28 cellular contexts compared by ENCODE assay signal in the genomic region with DNA sequence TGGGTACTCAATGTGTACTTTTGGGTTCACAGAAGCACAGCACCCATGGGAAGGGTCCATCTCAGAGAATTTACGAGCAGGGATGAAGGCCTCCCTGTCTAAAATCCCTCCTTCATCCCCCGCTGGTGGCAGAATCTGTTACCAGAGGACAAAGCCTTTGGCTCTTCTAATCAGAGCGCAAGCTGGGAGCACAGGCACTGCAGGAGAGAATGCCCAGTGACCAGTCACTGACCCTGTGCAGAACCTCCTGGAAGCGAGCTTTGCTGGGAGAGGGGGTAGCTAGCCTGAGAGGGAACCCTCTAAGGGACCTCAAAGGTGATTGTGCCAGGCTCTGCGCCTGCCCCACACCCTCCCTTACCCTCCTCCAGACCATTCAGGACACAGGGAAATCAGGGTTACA. TPM values are rescaled to one million over a fixed set of nuclear protein-coding genes. Genes with fewer than 3 reads are reported as not detected.
DNase-seq lines count a peak whose midpoint lies in the region; ATAC-seq, FAIRE-seq and TF ChIP-seq lines count a peak whose summit lies in the region.
"Had no signal": no experiment of that assay in that cellular context is flagged by ENCODE, and none has a peak within 500 bp of the region (broad histone marks: within the 10 kb centered on the region; RNA-seq: fewer than 3 reads in every experiment).

No MANE protein-coding gene starts in this region.

- CTCF ChIA-PET in H1 (lab: Charles Lee; ENCODE audit: partially characterized antibody) = interaction anchor here (0.5 to 23.7 kb wide), 6 partner anchors 16 to 373 kb away, joined by 3 to 532 read pairs (median 12); a partner anchor contains a TSS

- no peak for TF ChIP-seq POLR2A in H1 (IDR thresholded peaks at IDR 0.05; ENCODE audit: control extremely low read depth in 1 of 2, low read depth in 2 of 2, low read length in 2 of 2)

- peak overlapping the region in 1 of 11 experiments; percentile 14; a peak in 2 of 22 replicates for H3K27ac ChIP-seq in BLaER1 treated with 17β-estradiol and CSF1 and Interleukin-3, amounts not matched to agents 10 nM and 100 nM
- H3K27ac ChIP-seq in H1 (ENCODE audit: low read depth, low read length) = no peak overlapping the region
- H3K27ac ChIP-seq: brain microvascular endothelial cell, colonic mucosa, GM23248, RWPE1, SK-N-MC had no signal

- H3K79me2 ChIP-seq in Loucy (ENCODE audit: insufficient read depth, low read length) = no peaks in the 10 kb centered on the region
- H3K79me2 ChIP-seq in H1 (ENCODE audit: control insufficient read depth in 1 of 2, insufficient read depth in 2 of 2, low read length in 2 of 2) = no peaks in the 10 kb centered on the region

- POLR2A ChIA-PET in H1 (lab: Charles Lee; ENCODE audit: partially characterized antibody) = interaction anchor here (0.6 to 27.1 kb wide), 15 partner anchors 8 to 123 kb away, joined by 3 to 388 read pairs (median 4); a partner anchor contains a TSS

- no peak overlapping the region for H3K23ac ChIP-seq in H1 (ENCODE audit: insufficient read length)

- 59% methylated on average over 5 of the region's 5 CpGs; no CpG with 5 or more reads in 1 of the 2 experiments for WGBS in H1 (ENCODE audit: extremely low coverage in 1 of 2, insufficient coverage in 1 of 2, insufficient read length in 1 of 2, insufficient replicate concordance in 2 of 2, low coverage in 1 of 2, low lambda C conversion rate in 2 of 2, missing lambda C conversion rate in 1 of 2), 2 experiments

- H4K5ac ChIP-seq in H1 (ENCODE audit: insufficient read length, low read depth, low read length) = no peak overlapping the region

- H3K4me2 ChIP-seq in BLaER1 treated with 17β-estradiol and CSF1 and Interleukin-3, amounts not matched to agents 10 nM and 100 nM = peak overlapping the region in 7 of 11 experiments; percentile 12 to 92 (median 80); a peak in 8 of 22 replicates
- no peak overlapping the region for H3K4me2 ChIP-seq in Loucy (ENCODE audit: low read depth, low read length, poor library complexity, severe bottlenecking)
- H3K4me2 ChIP-seq in H1 (ENCODE audit: insufficient read depth in 1 of 2, low read depth in 2 of 2, low read length in 2 of 2) = peak overlapping the region; percentile 94; a peak in 1 of 4 replicates

- H2BK5ac ChIP-seq in H1 (ENCODE audit: low read depth, low read length) = peak overlapping the region; percentile 30; the same call in 1 of the 2 replicates

- no peaks in the 10 kb centered on the region; the same call in 1 of the 2 replicates for H3K79me1 ChIP-seq in H1 (ENCODE audit: low read depth, low read length)

- no peaks in the 10 kb centered on the region for H3K9me2 ChIP-seq in Loucy (replicated peaks; ENCODE audit: low read depth, low read length)

- H3K4me1 ChIP-seq in BLaER1 treated with 17β-estradiol and CSF1 and Interleukin-3, amounts not matched to agents 10 nM and 100 nM = peaks cover 6 to 44% (median 22%) of the 10 kb centered on the region in 10 experiments; a peak in 17 of 20 replicates
- peaks cover 38% of the 10 kb centered on the region for H3K4me1 ChIP-seq in Loucy (ENCODE audit: insufficient read depth, low read length, poor library complexity, severe bottlenecking)
- H3K4me1 ChIP-seq in H1 (replicated peaks in 1 of 4; ENCODE audit: control insufficient read depth in 3 of 4, insufficient read depth in 4 of 4, low read length in 3 of 4) = peaks cover 4 to 51% (median 30%) of the 10 kb centered on the region in 4 experiments
- H3K4me1 ChIP-seq: colonic mucosa had no signal

- H3K4me1 Mint-ChIP-seq in nephron progenitor cell (peaks cover 95% of the 10 kb centered on the region), natural killer cell (peaks cover 0 to 8% of the 10 kb centered on the region in 2 donors)

- no peak overlapping the region for H3K4me3 ChIP-seq in BLaER1 treated with 17β-estradiol and CSF1 and Interleukin-3, amounts not matched to agents 10 nM and 100 nM
- H3K4me3 ChIP-seq in Loucy (ENCODE audit: low read length, poor library complexity, severe bottlenecking) (no peak overlapping the region), H1 (ENCODE audit: extremely low read depth in 1 of 4, insufficient read depth in 2 of 4, low read depth in 3 of 4, low read length in 4 of 4) (no peak overlapping the region)
- H3K4me3 ChIP-seq: A549, colonic mucosa, GM23248, K562, stomach had no signal

- H3K18ac ChIP-seq in H1 (ENCODE audit: extremely low read depth, low read length) = 0 out of 2 replicates have a peak overlapping the region, but pooled peaks have one; percentile 51

- H4K8ac ChIP-seq in H1 (ENCODE audit: extremely low read depth, insufficient read depth, low read length) = no peak overlapping the region

- TF ChIP-seq CTCF in Loucy (conservative IDR thresholded peaks at IDR 0.05; ENCODE audit: low read length) (no peak), H1 (IDR thresholded peaks at IDR 0.05; ENCODE audit: control extremely low read depth in 1 of 3, insufficient read depth in 1 of 3, low read depth in 1 of 3, low read length in 3 of 3) (no peak), nephron progenitor cell (IDR thresholded peaks at IDR 0.05) (no peak), natural killer cell (IDR thresholded peaks at IDR 0.05) (no peak)

- H3K27ac Mint-ChIP-seq in nephron progenitor cell (peak overlapping the region; percentile 99), natural killer cell (no peak overlapping the region)
- H3K27ac Mint-ChIP-seq: activated naive CD8-positive, alpha-beta T cell treated with anti-CD3 and anti-CD28 coated beads, Interleukin-2, amount 10 ng/mL, durations not matched to agents 7 days and 5 days; B cell had no signal

- no peak for TF ChIP-seq RAD21 in H1 (IDR thresholded peaks at IDR 0.05 in 1 of 2, conservative IDR thresholded peaks at IDR 0.05 in 1 of 2; ENCODE audit: low read depth in 2 of 2, low read length in 2 of 2)

- no peak for FAIRE-seq in H1 (lab: Jason Lieb, UNC)
- FAIRE-seq: A549, K562 had no signal

- H3F3A ChIP-seq in Loucy (ENCODE audit: low read depth) = no peaks in the 10 kb centered on the region

- H3K9ac ChIP-seq in BLaER1 treated with 17β-estradiol and CSF1 and Interleukin-3, amounts not matched to agents 10 nM and 100 nM = peak overlapping the region in 2 of 11 experiments; percentile 22 to 57; a peak in 1 of 22 replicates
- H3K9ac ChIP-seq in Loucy (ENCODE audit: low read depth, low read length, poor library complexity, severe bottlenecking) = peak overlapping the region; percentile 67
- H3K9ac ChIP-seq in H1 (replicated peaks in 1 of 4; ENCODE audit: extremely low read depth in 1 of 4, low read depth in 3 of 4, low read length in 3 of 4) = no peak overlapping the region
- H3K9ac ChIP-seq: GM23248 had no signal

- ATAC-seq in HG03442 (IDR thresholded peaks at IDR 0.05; ENCODE audit: unreplicated experiment) (no peak), GM21390 (IDR thresholded peaks at IDR 0.05; ENCODE audit: unreplicated experiment) (no peak), natural killer cell (no peak)
- ATAC-seq: A549, K562, left cardiac atrium, right cardiac atrium had no signal

- H3K36me3 Mint-ChIP-seq in nephron progenitor cell (ENCODE audit: low read depth) = peaks cover 7% of the 10 kb centered on the region
- H3K36me3 Mint-ChIP-seq in natural killer cell = no peaks in the 10 kb centered on the region
- H3K36me3 Mint-ChIP-seq: activated naive CD8-positive, alpha-beta T cell treated with anti-CD3 and anti-CD28 coated beads, Interleukin-2, amount 10 ng/mL, durations not matched to agents 7 days and 5 days had no signal

- peaks cover 0 to 39% (median 5%) of the 10 kb centered on the region in 11 experiments; a peak in 8 of 22 replicates for H4K20me1 ChIP-seq in BLaER1 treated with 17β-estradiol and CSF1 and Interleukin-3, amounts not matched to agents 10 nM and 100 nM
- H4K20me1 ChIP-seq in Loucy (ENCODE audit: insufficient read depth, low read length, poor library complexity, severe bottlenecking) = no peaks in the 10 kb centered on the region
- peaks cover 0 to 10% of the 10 kb centered on the region in 2 experiments for H4K20me1 ChIP-seq in H1 (replicated peaks in 1 of 2; ENCODE audit: control insufficient read depth in 1 of 2, insufficient read depth in 2 of 2, low read length in 2 of 2)

- H3K4ac ChIP-seq in H1 (replicated peaks; ENCODE audit: insufficient read length, low read depth, low read length) = no peak overlapping the region

- TF ChIP-seq EP300 in H1 (IDR thresholded peaks at IDR 0.05; ENCODE audit: borderline replicate concordance in 1 of 2, low read depth in 2 of 2, low read length in 2 of 2) = no peak

- H3K27me3 ChIP-seq in BLaER1 treated with 17β-estradiol and CSF1 and Interleukin-3, amounts not matched to agents 10 nM and 100 nM = peaks cover 49 to 82% (median 73%) of the 10 kb centered on the region in 11 experiments
- no peaks in the 10 kb centered on the region for H3K27me3 ChIP-seq in Loucy (ENCODE audit: insufficient read depth, low read length, poor library complexity, severe bottlenecking)
- peaks cover 0 to 12% (median 9%) of the 10 kb centered on the region in 4 experiments; a peak in 6 of 7 replicates for H3K27me3 ChIP-seq in H1 (replicated peaks in 1 of 4; ENCODE audit: control insufficient read depth in 3 of 4, extremely low read depth in 1 of 4, insufficient read depth in 3 of 4, low read length in 3 of 4)
- H3K27me3 ChIP-seq: brain microvascular endothelial cell had no signal

- no peaks in the 10 kb centered on the region for H3K9me3 Mint-ChIP-seq in nephron progenitor cell
- no peaks in the 10 kb centered on the region for H3K9me3 Mint-ChIP-seq in natural killer cell
- H3K9me3 Mint-ChIP-seq: activated naive CD8-positive, alpha-beta T cell treated with anti-CD3 and anti-CD28 coated beads, Interleukin-2, amount 10 ng/mL, durations not matched to agents 7 days and 5 days had no signal

- H2AK5ac ChIP-seq in H1 (ENCODE audit: low read depth, low read length) = peak overlapping the region; percentile 98

- peaks cover 26% of the 10 kb centered on the region for H3K23me2 ChIP-seq in H1 (ENCODE audit: low read depth, low read length)

- no peak overlapping the region for H3K56ac ChIP-seq in H1 (replicated peaks; ENCODE audit: insufficient read length, low read depth, low read length)

- peak overlapping the region; percentile 90 for H3K4me3 Mint-ChIP-seq in nephron progenitor cell
- H3K4me3 Mint-ChIP-seq in natural killer cell = no peak overlapping the region
- H3K4me3 Mint-ChIP-seq: activated naive CD8-positive, alpha-beta T cell treated with anti-CD3 and anti-CD28 coated beads, Interleukin-2, amount 10 ng/mL, durations not matched to agents 7 days and 5 days had no signal

- H3K27me3 Mint-ChIP-seq in nephron progenitor cell (ENCODE audit: low read depth, poor library complexity) (peaks cover 9% of the 10 kb centered on the region), natural killer cell (ENCODE audit: low read depth in 2 of 2) (peaks cover 20 to 40% of the 10 kb centered on the region in 2 donors)

- H3K14ac ChIP-seq in H1 (ENCODE audit: insufficient read length) = no peak overlapping the region

- DNase-seq in H1 (ENCODE audit: low read depth in 1 of 2, low spot score in 2 of 2) = no peak
- DNase-seq in nephron progenitor cell = no peak
- no peak for DNase-seq in natural killer cell
- DNase-seq in H4 (ENCODE audit: low spot score) = no peak
- DNase-seq: activated CD4-positive, alpha-beta T cell treated with anti-CD3 and anti-CD28 coated beads, Interleukin-2, amount 50 U/mL, for 4 hours; activated CD8-positive, alpha-beta memory T cell treated with anti-CD3 and anti-CD28 coated beads, Interleukin-2, amount 50 U/mL, for 48 hours; activated naive CD8-positive, alpha-beta T cell treated with anti-CD3 and anti-CD28 coated beads, Interleukin-2, amount 10 ng/mL, durations not matched to agents 7 days and 5 days; brain microvascular endothelial cell; Caco-2; colonic mucosa; DND-41; GM23248; left cardiac atrium; NCI-H1436; NCI-H2171 treated with DMSO at 0.1 percent for 48 hours; NCI-H526; right cardiac atrium; stomach; trophoblast cell had no signal

- H4K91ac ChIP-seq in H1 (replicated peaks; ENCODE audit: insufficient read length, low read length) = peak overlapping the region; percentile 39

- H3K9me3 ChIP-seq in BLaER1 treated with 17β-estradiol and CSF1 and Interleukin-3, amounts not matched to agents 10 nM and 100 nM (replicated peaks in 1 of 11) = no peaks in the 10 kb centered on the region
- H3K9me3 ChIP-seq in Loucy (ENCODE audit: insufficient read depth, low read depth, low read length) (no peaks in the 10 kb centered on the region), H1 (ENCODE audit: insufficient read depth in 2 of 2, low read depth in 1 of 2, low read length in 1 of 2) (peaks cover 0 to 2% of the 10 kb centered on the region in 2 experiments; a peak in 1 of 4 replicates)
- H3K9me3 ChIP-seq: A549, Caco-2, colonic mucosa, stomach had no signal

- intact Hi-C loops in natural killer cell (cut with micrococcal nuclease) = no loop called here

- no peak overlapping the region for H2AFZ ChIP-seq in Loucy (ENCODE audit: low read length)
- no peak overlapping the region for H2AFZ ChIP-seq in H1 (ENCODE audit: low read length)
- H2AFZ ChIP-seq: GM23248 had no signal

- H2BK120ac ChIP-seq in H1 (replicated peaks; ENCODE audit: low read depth, low read length) = no peak overlapping the region

- no peaks in the 10 kb centered on the region; a peak in 1 of 22 replicates for H3K36me3 ChIP-seq in BLaER1 treated with 17β-estradiol and CSF1 and Interleukin-3, amounts not matched to agents 10 nM and 100 nM
- H3K36me3 ChIP-seq in Loucy (ENCODE audit: insufficient read depth, low read length) = no peaks in the 10 kb centered on the region
- H3K36me3 ChIP-seq in H1 (ENCODE audit: control insufficient read depth in 2 of 4, insufficient read depth in 4 of 4, low read length in 3 of 4) = no peaks in the 10 kb centered on the region; a peak in 1 of 8 replicates
- H3K36me3 ChIP-seq: brain microvascular endothelial cell, colonic mucosa had no signal

- peak overlapping the region; percentile 96; the same call in 1 of the 2 replicates for H2BK15ac ChIP-seq in H1 (ENCODE audit: low read length)

- peak overlapping the region; percentile 69; the same call in 1 of the 2 replicates for H2BK20ac ChIP-seq in H1 (ENCODE audit: low read length)

- H2BK12ac ChIP-seq in H1 (ENCODE audit: low read depth, low read length) = peak overlapping the region; percentile 50; the same call in 1 of the 2 replicates

RNA-seq across cellular contexts. Expression of a gene that starts 1.4 kb away (rescaled TPM):
- total RNA-seq in H1 (2021; fragmentation: NEBNext Ultra II Directional; extraction: Animal tissue kit (Norgen Biotek cat#: 25700)) = 8.6 and 8.8 TPM in 2 replicates
- 7.3 and 9.5 TPM in 2 replicates for polyA plus RNA-seq in H1 (2011; rRNA removed)
- polyA plus RNA-seq in H1 (2011; cell fraction: cytosol; rRNA removed) = 7.9 TPM
- 22.3 TPM for polyA plus RNA-seq in H1 (2011; cell fraction: nucleus; rRNA removed)
- polyA plus RNA-seq in H1 (2012, experiment 1 of 2) = 7.5 to 9.0 TPM (median 8.8 TPM) in 4 replicates
- polyA plus RNA-seq in H1 (2012, experiment 2 of 2) = 7.7 TPM
- polyA plus RNA-seq in H1 (2013, experiment 1 of 2) = 5.7 TPM
- 6.8 TPM for polyA plus RNA-seq in H1 (2013, experiment 2 of 2)
- 4.2 and 4.3 TPM in 2 replicates for polyA minus RNA-seq in H1 (2011; rRNA and poly(A)+ RNA removed)
- polyA minus RNA-seq in H1 (2011; cell fraction: cytosol; rRNA and poly(A)+ RNA removed) = 8.6 TPM
- polyA minus RNA-seq in H1 (2011; cell fraction: nucleus; rRNA and poly(A)+ RNA removed) = 6.1 TPM
- 1 to 10 TPM in 1 of 3 donors, under 1 TPM in 2; 0.39 to 2.1 (median 0.68) TPM for total RNA-seq in natural killer cell
- total RNA-seq in H4 (2014; rRNA removed; shearing (Covaris generic)) = 8.5 and 13.8 TPM in 2 replicates
- total RNA-seq: B cell had no signal

RNA-seq across cellular contexts. Expression of a gene that starts 8.0 kb away (rescaled TPM):
- total RNA-seq in H1 (2021; fragmentation: NEBNext Ultra II Directional; extraction: Animal tissue kit (Norgen Biotek cat#: 25700)) = 42.4 and 43.5 TPM in 2 replicates
- 22.9 and 40.9 TPM in 2 replicates for polyA plus RNA-seq in H1 (2011; rRNA removed)
- polyA plus RNA-seq in H1 (2011; cell fraction: cytosol; rRNA removed) = 34.9 TPM
- polyA plus RNA-seq in H1 (2011; cell fraction: nucleus; rRNA removed) = 89.3 TPM
- polyA plus RNA-seq in H1 (2012, experiment 1 of 2) = 28.7 to 51.3 TPM (median 45.4 TPM) in 4 replicates
- 27.7 TPM for polyA plus RNA-seq in H1 (2012, experiment 2 of 2)
- polyA plus RNA-seq in H1 (2013, experiment 1 of 2) = 33.4 TPM
- 30.6 TPM for polyA plus RNA-seq in H1 (2013, experiment 2 of 2)
- polyA minus RNA-seq in H1 (2011; rRNA and poly(A)+ RNA removed) = 14.7 and 16.0 TPM in 2 replicates
- polyA minus RNA-seq in H1 (2011; cell fraction: cytosol; rRNA and poly(A)+ RNA removed) = 21.8 TPM
- 35.7 TPM for polyA minus RNA-seq in H1 (2011; cell fraction: nucleus; rRNA and poly(A)+ RNA removed)
- 1 to 10 TPM in 1 of 3 donors, under 1 TPM in 1, not detected in 1; 0.72 to 1.8 TPM for total RNA-seq in natural killer cell
- 29.5 and 35.2 TPM in 2 replicates for total RNA-seq in H4 (2014; rRNA removed; shearing (Covaris generic))
- total RNA-seq: B cell had no signal

RNA-seq across cellular contexts. Expression of a gene that starts 20.6 kb away (rescaled TPM):
- 9.0 and 9.9 TPM in 2 replicates for total RNA-seq in H1 (2021; fragmentation: NEBNext Ultra II Directional; extraction: Animal tissue kit (Norgen Biotek cat#: 25700))
- 9.9 and 13.9 TPM in 2 replicates for polyA plus RNA-seq in H1 (2011; rRNA removed)
- 12.7 TPM for polyA plus RNA-seq in H1 (2011; cell fraction: cytosol; rRNA removed)
- 82.1 TPM for polyA plus RNA-seq in H1 (2011; cell fraction: nucleus; rRNA removed)
- polyA plus RNA-seq in H1 (2012, experiment 1 of 2) = 10.9 to 15.6 TPM (median 13.3 TPM) in 4 replicates
- 7.5 TPM for polyA plus RNA-seq in H1 (2012, experiment 2 of 2)
- polyA plus RNA-seq in H1 (2013, experiment 1 of 2) = 5.5 TPM
- polyA plus RNA-seq in H1 (2013, experiment 2 of 2) = 4.9 TPM
- 5.6 and 5.7 TPM in 2 replicates for polyA minus RNA-seq in H1 (2011; rRNA and poly(A)+ RNA removed)
- 6.0 TPM for polyA minus RNA-seq in H1 (2011; cell fraction: cytosol; rRNA and poly(A)+ RNA removed)
- polyA minus RNA-seq in H1 (2011; cell fraction: nucleus; rRNA and poly(A)+ RNA removed) = 17.2 TPM
- not detected for total RNA-seq in natural killer cell
- total RNA-seq in H4 (2014; rRNA removed; shearing (Covaris generic)) = 0.12 and 1.0 TPM in 2 replicates

RNA-seq across cellular contexts. Expression of a gene that starts 30.8 kb away (rescaled TPM):
- total RNA-seq in H1 (2021; fragmentation: NEBNext Ultra II Directional; extraction: Animal tissue kit (Norgen Biotek cat#: 25700)) = 3.2 and 3.4 TPM in 2 replicates
- 5.1 and 5.6 TPM in 2 replicates for polyA plus RNA-seq in H1 (2011; rRNA removed)
- polyA plus RNA-seq in H1 (2011; cell fraction: cytosol; rRNA removed) = 5.1 TPM
- 5.1 TPM for polyA plus RNA-seq in H1 (2011; cell fraction: nucleus; rRNA removed)
- polyA plus RNA-seq in H1 (2012, experiment 1 of 2) = 5.8 to 6.9 TPM (median 6.7 TPM) in 4 replicates
- 4.3 TPM for polyA plus RNA-seq in H1 (2012, experiment 2 of 2)
- polyA plus RNA-seq in H1 (2013, experiment 1 of 2) = 2.7 TPM
- polyA plus RNA-seq in H1 (2013, experiment 2 of 2) = 2.4 TPM
- 3.3 and 3.4 TPM in 2 replicates for polyA minus RNA-seq in H1 (2011; rRNA and poly(A)+ RNA removed)
- 1.6 TPM for polyA minus RNA-seq in H1 (2011; cell fraction: cytosol; rRNA and poly(A)+ RNA removed)
- polyA minus RNA-seq in H1 (2011; cell fraction: nucleus; rRNA and poly(A)+ RNA removed) = 1.8 TPM
- 10 to 100 TPM in 1 of 3 donors, 1 to 10 TPM in 2; 8.5 to 10.1 (median 9.8) TPM for total RNA-seq in natural killer cell
- 0.12 TPM in 1 of 2 replicates, not detected in the other for total RNA-seq in H4 (2014; rRNA removed; shearing (Covaris generic))
- total RNA-seq: Caco-2, GM23248 had no signal
- polyA plus RNA-seq: GM23248 had no signal

RNA-seq across cellular contexts. Expression of a gene that starts 30.9 kb away (rescaled TPM):
- total RNA-seq in H1 (2021; fragmentation: NEBNext Ultra II Directional; extraction: Animal tissue kit (Norgen Biotek cat#: 25700)) = 47.4 and 47.7 TPM in 2 replicates
- polyA plus RNA-seq in H1 (2011; rRNA removed) = 71.2 and 77.0 TPM in 2 replicates
- 75.6 TPM for polyA plus RNA-seq in H1 (2011; cell fraction: cytosol; rRNA removed)
- polyA plus RNA-seq in H1 (2011; cell fraction: nucleus; rRNA removed) = 85.8 TPM
- polyA plus RNA-seq in H1 (2012, experiment 1 of 2) = 46.7 to 59.8 TPM (median 55.0 TPM) in 4 replicates
- 40.3 TPM for polyA plus RNA-seq in H1 (2012, experiment 2 of 2)
- polyA plus RNA-seq in H1 (2013, experiment 1 of 2) = 51.4 TPM
- 48.1 TPM for polyA plus RNA-seq in H1 (2013, experiment 2 of 2)
- polyA minus RNA-seq in H1 (2011; rRNA and poly(A)+ RNA removed) = 21.4 and 28.2 TPM in 2 replicates
- polyA minus RNA-seq in H1 (2011; cell fraction: cytosol; rRNA and poly(A)+ RNA removed) = 27.6 TPM
- polyA minus RNA-seq in H1 (2011; cell fraction: nucleus; rRNA and poly(A)+ RNA removed) = 55.8 TPM
- total RNA-seq in natural killer cell = 1 to 10 TPM; 1.4 to 3.3 (median 1.4) TPM
- 75.3 and 101 TPM in 2 replicates for total RNA-seq in H4 (2014; rRNA removed; shearing (Covaris generic))

Comparison
In these comparisons a context has a peak if more than half of its experiments do, and no peak if none do; other contexts are left out.
1. RNA of a gene that starts 8.0 kb away (total RNA-seq): 42.4 to 43.5 TPM in H1 and 29.5 to 35.2 TPM in H4; 0.72 to 1.8 TPM in natural killer cell; every median in the first group is over 10 times any median in the second.